Comparison of ENCODE assay signal across 20 cellular contexts in the genomic region with DNA sequence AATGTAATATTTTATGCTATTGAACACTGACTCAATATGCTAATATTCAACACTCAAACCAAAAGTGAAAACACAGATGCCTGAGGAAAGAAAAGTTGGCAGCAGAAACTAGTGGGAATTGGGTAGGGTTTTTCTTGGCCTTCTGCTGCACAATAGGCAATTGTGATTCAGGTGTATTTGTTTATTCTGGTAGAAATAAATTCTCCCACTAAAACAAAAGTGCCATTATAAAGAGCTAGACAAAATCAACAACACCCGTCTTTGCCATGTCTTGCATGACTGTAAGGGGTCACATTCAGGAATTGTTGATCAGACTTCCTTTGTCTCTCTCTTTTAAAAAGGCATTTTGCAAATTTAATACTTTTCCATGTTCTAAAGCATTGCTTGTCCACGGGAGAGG.
DNase-seq lines count a peak whose midpoint lies in the region; ATAC-seq, FAIRE-seq and TF ChIP-seq lines count a peak whose summit lies in the region.
"Had no signal": no experiment of that assay in that cellular context is flagged by ENCODE, and none has a peak within 500 bp of the region (broad histone marks: within the 10 kb centered on the region; RNA-seq: fewer than 3 reads in every experiment).

No MANE protein-coding gene starts in this region.

- H4K20me1 ChIP-seq in HepG2 (ENCODE audit: insufficient read depth, low read length), result no peaks in the 10 kb centered on the region
- H4K20me1 ChIP-seq: BLaER1 had no signal

- no peak overlapping the region for H2AFZ ChIP-seq in HepG2 (ENCODE audit: low read length)
- H2AFZ ChIP-seq: parathyroid adenoma had no signal

- H3K9me3 ChIP-seq in HepG2 (ENCODE audit: low read length), result 0 out of 2 replicates have a peak, but pooled peaks cover 3% of the 10 kb centered on the region
- H3K9me3 ChIP-seq in right lobe of liver, result no peaks in the 10 kb centered on the region
- H3K9me3 ChIP-seq: Caco-2, Peyer's patch had no signal

- no peak overlapping the region for H3K9ac ChIP-seq in HepG2 (ENCODE audit: insufficient read depth, low read depth, low read length)
- H3K9ac ChIP-seq: BLaER1, parathyroid adenoma had no signal

- ATAC-seq in HepG2, result no peak
- ATAC-seq in right lobe of liver, result no peak
- no peak for ATAC-seq in HG03469 (IDR thresholded peaks at IDR 0.05; ENCODE audit: unreplicated experiment)

- POLR2A ChIA-PET in HepG2 (lab: Yijun Ruan, JAX), result no interaction called here

- DNase-seq in HepG2 (ENCODE audit: low spot score) (peak; percentile 37), right lobe of liver (no peak), astrocyte of the hippocampus (ENCODE audit: low read depth, low spot score) (peak; percentile 53), medulla oblongata (ENCODE audit: extremely low spot score) (peak; percentile 8), urothelium cell line (ENCODE audit: low spot score) (peak; percentile 12), KBM-7 (no peak)
- no peak for DNase-seq in activated CD4-positive, alpha-beta T cell treated with anti-CD3 and anti-CD28 coated beads for 48 hours
- DNase-seq: activated CD4-positive, alpha-beta memory T cell treated with anti-CD3 and anti-CD28 coated beads for 36 hours; Caco-2; NCI-H146; Peyer's patch; stimulated activated CD4-positive, alpha-beta T cell treated with anti-CD3 and anti-CD28 coated beads, Interleukin-2, amount 100 ng/mL, for 24 hours; stimulated activated naive CD4-positive, alpha-beta T cell; T-helper 2 cell; WERI-Rb-1 had no signal

- WGBS in HepG2 (ENCODE audit: low lambda C conversion rate), result 0% methylated on average over 2 of the region's 2 CpGs
- 29% methylated on average over 1 of the region's 2 CpGs for WGBS in right lobe of liver (ENCODE audit: insufficient coverage, low coverage, low lambda C conversion rate, missing lambda C conversion rate)

- H3K27me3 ChIP-seq in HepG2 (ENCODE audit: control insufficient read depth in 1 of 2, insufficient read depth in 2 of 2, low read length in 2 of 2), result peaks cover 0 to 7% of the 10 kb centered on the region in 2 experiments; a peak in 1 of 5 replicates
- H3K27me3 ChIP-seq in right lobe of liver, result no peaks in the 10 kb centered on the region
- H3K27me3 ChIP-seq: BLaER1, Peyer's patch had no signal

- TF ChIP-seq EP300 in HepG2 (IDR thresholded peaks at IDR 0.05; ENCODE audit: low read depth in 2 of 2, low read length in 2 of 2) (peak in 1 of 2 experiments; percentile 35; a peak in 1 of 4 replicates), HepG2 (CRISPR knock-in tag; IDR thresholded peaks at IDR 0.05; ENCODE audit: borderline replicate concordance) (no peak)

- intact Hi-C loops in HepG2 (cut with micrococcal nuclease; ENCODE audit: unreplicated experiment), result no loop called here
- intact Hi-C loops in right lobe of liver (cut with DNase I), result no loop called here

- TF ChIP-seq RAD21 in HepG2 (CRISPR knock-in tag; IDR thresholded peaks at IDR 0.05), result no peak

- H3K4me1 ChIP-seq in HepG2 (ENCODE audit: insufficient read depth, low read length) (peaks cover 16% of the 10 kb centered on the region), right lobe of liver (no peaks in the 10 kb centered on the region)
- H3K4me1 ChIP-seq: BLaER1, Caco-2, parathyroid adenoma, Peyer's patch had no signal

- H3K4me2 ChIP-seq in HepG2 (ENCODE audit: low read depth, low read length), result peak overlapping the region; percentile 25
- H3K4me2 ChIP-seq: BLaER1 had no signal

- TF ChIP-seq CTCF in HepG2 (CRISPR knock-in tag; IDR thresholded peaks at IDR 0.05), result no peak
- TF ChIP-seq CTCF in right lobe of liver (IDR thresholded peaks at IDR 0.05), result no peak

- H3K79me2 ChIP-seq in HepG2 (ENCODE audit: insufficient read depth, low read length), result no peaks in the 10 kb centered on the region
- H3K79me2 ChIP-seq: parathyroid adenoma had no signal

- CTCF ChIA-PET in HepG2 (lab: Yijun Ruan, JAX; ENCODE audit: low intra/inter-chr PET ratio, low total read pairs), result no interaction called here

- FAIRE-seq in HepG2 (lab: Jason Lieb, UNC), result no peak
- no peak for FAIRE-seq in urothelium cell line (lab: Jason Lieb, UNC)
- FAIRE-seq: H54 had no signal

- H3K36me3 ChIP-seq in HepG2 (replicated peaks in 1 of 2; ENCODE audit: control insufficient read depth in 1 of 2, insufficient read depth in 2 of 2, low read length in 2 of 2) (no peaks in the 10 kb centered on the region), right lobe of liver (no peaks in the 10 kb centered on the region)
- H3K36me3 ChIP-seq: Peyer's patch, WERI-Rb-1 had no signal

- TF ChIP-seq POLR2A in HepG2 (IDR thresholded peaks at IDR 0.05; ENCODE audit: insufficient read depth in 1 of 2, low read depth in 2 of 2, low read length in 2 of 2) (no peak), right lobe of liver (IDR thresholded peaks at IDR 0.05) (no peak)

- H3K4me3 ChIP-seq in HepG2 (replicated peaks in 1 of 3; ENCODE audit: insufficient read depth in 1 of 3, low read depth in 2 of 3, low read length in 3 of 3), result no peak overlapping the region
- H3K4me3 ChIP-seq in right lobe of liver, result no peak overlapping the region
- H3K4me3 ChIP-seq: BLaER1, Peyer's patch, SK-N-MC had no signal

- BruUV-seq in HepG2 (replicated peaks; lab: Mats Ljungman, UMichigan), result no TSS peak

- H3K27ac ChIP-seq in HepG2 (ENCODE audit: extremely low read length, insufficient read depth, low read length) (no peak overlapping the region), right lobe of liver (no peak overlapping the region)
- H3K27ac ChIP-seq: BLaER1, parathyroid adenoma, SK-N-MC, WERI-Rb-1 had no signal

- in situ Hi-C loops in HepG2 (cut with HindIII; ENCODE audit: extremely low pct_ligation_motif_present, low pct_unique_long_range_greater_than_20kb), result loop anchor here (10.0 kb wide), 1 partner anchor 213 kb away; the partner anchor contains the start of gene CCN2
- in situ Hi-C loops in KBM-7 (cut with MboI; ENCODE audit: low pct_unique_long_range_greater_than_20kb, low sequenced_read_pairs), result no loop called here

TF ChIP-seq in HepG2, 621 proteins besides CTCF, POLR2A, EP300 and RAD21 (continues in another document):
- no peak for TF ChIP-seq DR1 (CRISPR knock-in tag; IDR thresholded peaks at IDR 0.05)
- no peak for TF ChIP-seq JUN (CRISPR knock-in tag; IDR thresholded peaks at IDR 0.05)
- TF ChIP-seq SOX13 (IDR thresholded peaks at IDR 0.05), result no peak
- TF ChIP-seq SOX13 (CRISPR knock-in tag; conservative IDR thresholded peaks at IDR 0.05 in 1 of 2, IDR thresholded peaks at IDR 0.05 in 1 of 2), result peak in 1 of 2 experiments; percentile 64; a peak in 2 of 4 replicates
- TF ChIP-seq, protein P1, sequence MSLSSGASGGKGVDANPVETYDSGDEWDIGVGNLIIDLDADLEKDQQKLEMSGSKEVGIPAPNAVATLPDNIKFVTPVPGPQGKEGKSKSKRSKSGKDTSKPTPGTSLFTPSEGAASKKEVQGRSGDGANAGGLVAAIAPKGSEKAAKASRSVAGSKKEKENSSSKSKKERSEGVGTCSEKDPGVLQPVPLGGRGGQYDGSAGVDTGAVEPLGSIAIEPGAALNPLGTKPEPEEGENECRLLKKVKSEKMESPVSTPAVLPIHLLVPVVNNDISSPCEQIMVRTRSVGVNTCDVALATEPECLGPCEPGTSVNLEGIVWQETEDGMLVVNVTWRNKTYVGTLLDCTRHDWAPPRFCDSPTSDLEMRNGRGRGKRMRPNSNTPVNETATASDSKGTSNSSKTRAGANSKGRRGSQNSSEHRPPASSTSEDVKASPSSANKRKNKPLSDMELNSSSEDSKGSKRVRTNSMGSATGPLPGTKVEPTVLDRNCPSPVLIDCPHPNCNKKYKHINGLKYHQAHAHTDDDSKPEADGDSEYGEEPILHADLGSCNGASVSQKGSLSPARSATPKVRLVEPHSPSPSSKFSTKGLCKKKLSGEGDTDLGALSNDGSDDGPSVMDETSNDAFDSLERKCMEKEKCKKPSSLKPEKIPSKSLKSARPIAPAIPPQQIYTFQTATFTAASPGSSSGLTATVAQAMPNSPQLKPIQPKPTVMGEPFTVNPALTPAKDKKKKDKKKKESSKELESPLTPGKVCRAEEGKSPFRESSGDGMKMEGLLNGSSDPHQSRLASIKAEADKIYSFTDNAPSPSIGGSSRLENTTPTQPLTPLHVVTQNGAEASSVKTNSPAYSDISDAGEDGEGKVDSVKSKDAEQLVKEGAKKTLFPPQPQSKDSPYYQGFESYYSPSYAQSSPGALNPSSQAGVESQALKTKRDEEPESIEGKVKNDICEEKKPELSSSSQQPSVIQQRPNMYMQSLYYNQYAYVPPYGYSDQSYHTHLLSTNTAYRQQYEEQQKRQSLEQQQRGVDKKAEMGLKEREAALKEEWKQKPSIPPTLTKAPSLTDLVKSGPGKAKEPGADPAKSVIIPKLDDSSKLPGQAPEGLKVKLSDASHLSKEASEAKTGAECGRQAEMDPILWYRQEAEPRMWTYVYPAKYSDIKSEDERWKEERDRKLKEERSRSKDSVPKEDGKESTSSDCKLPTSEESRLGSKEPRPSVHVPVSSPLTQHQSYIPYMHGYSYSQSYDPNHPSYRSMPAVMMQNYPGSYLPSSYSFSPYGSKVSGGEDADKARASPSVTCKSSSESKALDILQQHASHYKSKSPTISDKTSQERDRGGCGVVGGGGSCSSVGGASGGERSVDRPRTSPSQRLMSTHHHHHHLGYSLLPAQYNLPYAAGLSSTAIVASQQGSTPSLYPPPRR (CRISPR knock-in tag; IDR thresholded peaks at IDR 0.05; ENCODE audit: borderline replicate concordance), result no peak

Comparison
In these comparisons a context has a peak if more than half of its experiments do, and no peak if none do; other contexts are left out.
1. DNase-seq: peak in HepG2 (single experiment), astrocyte of the hippocampus (single experiment), medulla oblongata (single experiment) and urothelium cell line (single experiment); none in right lobe of liver (0 of 3), KBM-7 (single experiment) and activated CD4-positive, alpha-beta T cell treated with anti-CD3 and anti-CD28 coated beads for 48 hours (single experiment).